Comparison of ENCODE assay signal across 1 cellular context in genomic region chr12:6341439-6342139, GRCh38.
TF ChIP-seq lines count a peak whose summit lies in the region.

Gene TNFRSF1A (minus strand): TSS chr12:6342076. CDS start chr12:6341814, 262 bp downstream.

TF ChIP-seq in HepG2, 621 proteins besides CTCF, POLR2A, EP300 and RAD21 (continued from another document and continues in another):
- TF ChIP-seq TFE3 (CRISPR knock-in tag; IDR thresholded peaks at IDR 0.05) (no peak), ZBTB4 (CRISPR knock-in tag; IDR thresholded peaks at IDR 0.05; ENCODE audit: borderline replicate concordance) (no peak), BRCA1 (CRISPR knock-in tag; IDR thresholded peaks at IDR 0.05) (0 out of 2 replicates have a peak, but pooled peaks have one; percentile 38), REL (CRISPR knock-in tag; conservative IDR thresholded peaks at IDR 0.05) (no peak), AHDC1 (CRISPR knock-in tag; IDR thresholded peaks at IDR 0.05; ENCODE audit: borderline replicate concordance) (no peak), EHMT2 (IDR thresholded peaks at IDR 0.05; ENCODE audit: borderline replicate concordance, low read depth, low read length) (no peak), SRSF1 (optimal IDR thresholded peaks at IDR 0.05; ENCODE audit: low read depth, low read length) (no peak), ZFX (CRISPR knock-in tag; IDR thresholded peaks at IDR 0.05; ENCODE audit: low read depth) (peak; percentile 97), THAP8 (CRISPR knock-in tag; IDR thresholded peaks at IDR 0.05; ENCODE audit: borderline replicate concordance) (no peak), ZGPAT (CRISPR knock-in tag; IDR thresholded peaks at IDR 0.05) (peak; percentile 75; the same call in 1 of the 2 replicates), ZNF160 (CRISPR knock-in tag; IDR thresholded peaks at IDR 0.05) (no peak), TCF12 (IDR thresholded peaks at IDR 0.05) (no peak), TCF12 (CRISPR knock-in tag; IDR thresholded peaks at IDR 0.05) (no peak), ZNF280B (CRISPR knock-in tag; IDR thresholded peaks at IDR 0.05; ENCODE audit: borderline replicate concordance) (0 out of 2 replicates have a peak, but pooled peaks have one; percentile 4), KLF13 (CRISPR knock-in tag; IDR thresholded peaks at IDR 0.05) (no peak), TRAFD1 (CRISPR knock-in tag; IDR thresholded peaks at IDR 0.05; ENCODE audit: borderline replicate concordance) (no peak), PPARG (CRISPR knock-in tag; conservative IDR thresholded peaks at IDR 0.05) (no peak; the same call in 1 of the 2 replicates), ZNF816 (CRISPR knock-in tag; IDR thresholded peaks at IDR 0.05; ENCODE audit: borderline replicate concordance) (no peak), NFKBIZ (CRISPR knock-in tag; IDR thresholded peaks at IDR 0.05) (no peak), HMGA1 (CRISPR knock-in tag; conservative IDR thresholded peaks at IDR 0.05) (no peak), UBTF (CRISPR knock-in tag; IDR thresholded peaks at IDR 0.05) (no peak; the same call in 1 of the 2 replicates), ETS1 (CRISPR knock-in tag; IDR thresholded peaks at IDR 0.05) (no peak), ZNF841 (CRISPR knock-in tag; IDR thresholded peaks at IDR 0.05; ENCODE audit: borderline replicate concordance) (no peak), ZNF256 (CRISPR knock-in tag; conservative IDR thresholded peaks at IDR 0.05) (no peak; the same call in 1 of the 2 replicates), ZNF180 (CRISPR knock-in tag; IDR thresholded peaks at IDR 0.05; ENCODE audit: borderline replicate concordance, low read depth) (no peak), ZNF850 (CRISPR knock-in tag; conservative IDR thresholded peaks at IDR 0.05) (no peak), ZNF670 (CRISPR knock-in tag; IDR thresholded peaks at IDR 0.05; ENCODE audit: borderline replicate concordance) (no peak), ZBTB39 (CRISPR knock-in tag; IDR thresholded peaks at IDR 0.05) (no peak), PHF21A (CRISPR knock-in tag; IDR thresholded peaks at IDR 0.05) (peak; percentile 67; the same call in 1 of the 2 replicates), MYC (CRISPR knock-in tag; IDR thresholded peaks at IDR 0.05; ENCODE audit: borderline replicate concordance) (peak; percentile 51; the same call in 1 of the 2 replicates), ZNF264 (CRISPR knock-in tag; IDR thresholded peaks at IDR 0.05) (no peak)
